ENCODE assay signal across 8 cellular contexts in genomic region chr13:20943519-20944012, GRCh38. TPM values are rescaled to one million over a fixed set of nuclear protein-coding genes. Genes with fewer than 3 reads are reported as not detected.
A peak's percentile ranks its signal among the peaks of the same experiment; 100 is the strongest.
DNase-seq lines count a peak whose midpoint lies in the region; ATAC-seq and TF ChIP-seq lines count a peak whose summit lies in the region.

No MANE protein-coding gene starts in this region.

- POLR2A ChIA-PET in BJ (lab: Charles Lee) = no interaction called here

- H3K4me3 Mint-ChIP-seq in type B pancreatic cell = peak overlapping the region; percentile 6

- H3K4me1 Mint-ChIP-seq in type B pancreatic cell (ENCODE audit: unreplicated experiment) = peaks cover 7% of the 10 kb centered on the region

- TF ChIP-seq CTCF in BJ (IDR thresholded peaks at IDR 0.05; ENCODE audit: insufficient read depth, low read depth, low read length) (peak; percentile 90), type B pancreatic cell (conservative IDR thresholded peaks at IDR 0.05) (peak; percentile 97)

- H3K27ac Mint-ChIP-seq in type B pancreatic cell = peak overlapping the region; percentile 61

- CTCF ChIA-PET in BJ (lab: Yijun Ruan, JAX) = interaction anchor here (0.6 to 2.4 kb wide), 19 partner anchors 9 to 552 kb away, joined by 3 to 20 read pairs (median 3); partner anchors contain the start of genes MRPL57 and SKA3

- H3K27me3 Mint-ChIP-seq in type B pancreatic cell = peaks cover 42% of the 10 kb centered on the region

- H3K36me3 ChIP-seq in BJ (ENCODE audit: control insufficient read depth, insufficient read depth, low read length) = no peaks in the 10 kb centered on the region
- H3K36me3 ChIP-seq in adipocyte (ENCODE audit: control insufficient read depth, insufficient read depth, low read length, severe bottlenecking) = no peaks in the 10 kb centered on the region

- no peaks in the 10 kb centered on the region for H3K36me3 Mint-ChIP-seq in type B pancreatic cell

- H3K4me3 ChIP-seq in BJ (ENCODE audit: low read depth, low read length) (no peak overlapping the region), adipocyte (ENCODE audit: low read length) (peak overlapping the region; percentile 49)

- intact Hi-C loops in cardiac septum (cut with DNase I) = loop anchor here (5.0 kb wide), 3 partner anchors 119 to 534 kb away; partner anchors contain the start of gene LATS2
- intact Hi-C loops in posterior cingulate gyrus (cut with DNase I) = loop anchor here (1.0 to 5.0 kb wide), 3 partner anchors 119 to 536 kb away; partner anchors contain the start of gene LATS2

- ATAC-seq in GM19324 (IDR thresholded peaks at IDR 0.05; ENCODE audit: low FRiP score, unreplicated experiment) = peak; percentile 59

- H3K4me1 ChIP-seq in adipocyte (ENCODE audit: control insufficient read depth, insufficient read depth, low read length) = peaks cover 21% of the 10 kb centered on the region

- no peaks in the 10 kb centered on the region for H3K9me3 Mint-ChIP-seq in type B pancreatic cell

- H3K27me3 ChIP-seq in BJ (ENCODE audit: control insufficient read depth, insufficient read depth, low read length) (no peaks in the 10 kb centered on the region), adipocyte (replicated peaks; ENCODE audit: control insufficient read depth, insufficient read depth, low read length) (peaks cover 11% of the 10 kb centered on the region)

- DNase-seq in BJ (ENCODE audit: low read depth) (peak; percentile 97), NAMALWA (ENCODE audit: low spot score) (peak; percentile 74), SW 1271 (lab: John Stamatoyannopoulos, UW) (peak; percentile 54 to 88), adipocyte (ENCODE audit: low read depth) (peak; percentile 94), cardiac septum (ENCODE audit: low spot score) (peak; percentile 90), posterior cingulate gyrus (peak; percentile 58 to 97 (median 83)), type B pancreatic cell (ENCODE audit: extremely low spot score, unreplicated experiment) (peak; percentile 77)

- peak overlapping the region; percentile 35 for H3K9ac ChIP-seq in adipocyte (ENCODE audit: low read length)

- H3K9me3 ChIP-seq in adipocyte (ENCODE audit: control insufficient read depth, low read length) = no peaks in the 10 kb centered on the region

RNA-seq across cellular contexts. Expression of gene XPO4, which starts 41.0 kb away (rescaled TPM):
- 4.9 and 10.8 TPM in 2 replicates for polyA plus RNA-seq in BJ (2011; rRNA removed)
- 10.2 and 10.8 TPM in 2 replicates for polyA minus RNA-seq in BJ (2011; rRNA and poly(A)+ RNA removed)
- 49.5 TPM for total RNA-seq in cardiac septum
- total RNA-seq in type B pancreatic cell (ENCODE audit: low replicate concordance) = 17.5 and 23.1 TPM in 2 replicates
